ENCODE assay signal across 1 cellular context in the genomic region with DNA sequence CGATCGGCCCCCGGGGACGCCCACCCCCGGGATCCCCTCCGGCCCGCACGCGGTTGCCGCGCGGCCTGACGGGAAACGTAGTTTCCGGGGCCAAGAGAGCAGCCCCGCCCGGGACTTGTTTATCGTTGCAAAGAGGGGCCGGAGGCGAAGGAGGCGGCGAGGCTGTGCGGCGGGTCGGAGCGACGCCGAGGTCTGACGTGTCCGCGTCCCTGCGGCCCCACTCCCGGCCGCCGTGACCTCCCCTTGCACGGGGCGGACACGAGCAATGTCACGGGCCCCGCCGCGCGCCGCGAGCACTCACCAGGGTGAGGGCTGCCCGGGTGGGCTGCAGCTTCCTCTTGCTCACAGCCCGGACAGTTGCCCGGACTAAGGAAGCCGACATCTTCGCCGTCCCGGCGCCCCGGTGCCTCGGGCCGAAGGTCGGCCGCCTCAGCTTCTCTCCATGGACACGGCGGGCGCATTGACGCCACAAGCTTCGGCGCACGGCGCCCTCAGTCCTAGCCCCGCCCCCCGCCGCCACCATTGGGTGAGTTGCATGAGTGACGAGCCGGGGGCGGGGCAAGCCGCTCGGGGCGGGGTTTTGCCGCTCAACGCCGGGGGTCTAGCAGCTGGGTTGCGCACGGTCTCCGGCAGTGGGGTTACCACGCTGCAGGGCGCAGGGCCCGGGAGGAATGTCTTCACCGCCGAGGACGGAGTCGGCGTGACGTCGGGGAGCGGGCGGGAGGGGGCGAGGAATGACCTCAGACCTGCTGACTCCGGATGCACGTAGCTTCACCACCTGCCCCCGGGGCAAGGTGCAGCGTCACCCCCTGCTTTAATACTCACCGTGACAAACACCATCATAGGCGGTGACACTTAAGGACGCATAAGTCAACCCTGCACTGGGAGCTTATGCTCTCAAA.
TF ChIP-seq lines count a peak whose summit lies in the region.

TSS of gene ISCA1 (minus strand) at position 462 of the 902 bp plus-strand sequence. CDS start at position 382, 80 bp downstream.

TF ChIP-seq in WTC11, 78 proteins besides CTCF, POLR2A, EP300 and RAD21 (continued from another document):
- TF ChIP-seq SMAD4 (CRISPR knock-in tag; IDR thresholded peaks at IDR 0.05), result peak; percentile 15; the same call in 1 of the 2 replicates
- TF ChIP-seq NFYB (CRISPR knock-in tag; conservative IDR thresholded peaks at IDR 0.05; ENCODE audit: low read depth), result peak; percentile 68
- TF ChIP-seq ZNF532 (CRISPR knock-in tag; IDR thresholded peaks at IDR 0.05; ENCODE audit: borderline replicate concordance), result no peak
- no peak for TF ChIP-seq KAT7 (CRISPR knock-in tag; IDR thresholded peaks at IDR 0.05; ENCODE audit: borderline replicate concordance)
- TF ChIP-seq ZNF121 (CRISPR knock-in tag; IDR thresholded peaks at IDR 0.05), result no peak
- 0 out of 2 replicates have a peak, but pooled peaks have one; percentile 10 for TF ChIP-seq ELF4 (CRISPR knock-in tag; IDR thresholded peaks at IDR 0.05; ENCODE audit: low read depth)
- TF ChIP-seq, protein P1, sequence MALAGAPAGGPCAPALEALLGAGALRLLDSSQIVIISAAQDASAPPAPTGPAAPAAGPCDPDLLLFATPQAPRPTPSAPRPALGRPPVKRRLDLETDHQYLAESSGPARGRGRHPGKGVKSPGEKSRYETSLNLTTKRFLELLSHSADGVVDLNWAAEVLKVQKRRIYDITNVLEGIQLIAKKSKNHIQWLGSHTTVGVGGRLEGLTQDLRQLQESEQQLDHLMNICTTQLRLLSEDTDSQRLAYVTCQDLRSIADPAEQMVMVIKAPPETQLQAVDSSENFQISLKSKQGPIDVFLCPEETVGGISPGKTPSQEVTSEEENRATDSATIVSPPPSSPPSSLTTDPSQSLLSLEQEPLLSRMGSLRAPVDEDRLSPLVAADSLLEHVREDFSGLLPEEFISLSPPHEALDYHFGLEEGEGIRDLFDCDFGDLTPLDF (CRISPR knock-in tag; IDR thresholded peaks at IDR 0.05), result no peak
- TF ChIP-seq, protein P2, sequence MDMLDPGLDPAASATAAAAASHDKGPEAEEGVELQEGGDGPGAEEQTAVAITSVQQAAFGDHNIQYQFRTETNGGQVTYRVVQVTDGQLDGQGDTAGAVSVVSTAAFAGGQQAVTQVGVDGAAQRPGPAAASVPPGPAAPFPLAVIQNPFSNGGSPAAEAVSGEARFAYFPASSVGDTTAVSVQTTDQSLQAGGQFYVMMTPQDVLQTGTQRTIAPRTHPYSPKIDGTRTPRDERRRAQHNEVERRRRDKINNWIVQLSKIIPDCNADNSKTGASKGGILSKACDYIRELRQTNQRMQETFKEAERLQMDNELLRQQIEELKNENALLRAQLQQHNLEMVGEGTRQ (CRISPR knock-in tag; IDR thresholded peaks at IDR 0.05), result peak; percentile 71
- TF ChIP-seq JAZF1 (CRISPR knock-in tag; IDR thresholded peaks at IDR 0.05), result no peak
- no peak; the same call in 1 of the 2 replicates for TF ChIP-seq GABPB1 (CRISPR knock-in tag; IDR thresholded peaks at IDR 0.05)
- TF ChIP-seq, protein P3, sequence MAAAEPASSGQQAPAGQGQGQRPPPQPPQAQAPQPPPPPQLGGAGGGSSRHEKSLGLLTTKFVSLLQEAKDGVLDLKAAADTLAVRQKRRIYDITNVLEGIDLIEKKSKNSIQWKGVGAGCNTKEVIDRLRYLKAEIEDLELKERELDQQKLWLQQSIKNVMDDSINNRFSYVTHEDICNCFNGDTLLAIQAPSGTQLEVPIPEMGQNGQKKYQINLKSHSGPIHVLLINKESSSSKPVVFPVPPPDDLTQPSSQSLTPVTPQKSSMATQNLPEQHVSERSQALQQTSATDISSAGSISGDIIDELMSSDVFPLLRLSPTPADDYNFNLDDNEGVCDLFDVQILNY (CRISPR knock-in tag; IDR thresholded peaks at IDR 0.05), result peak; percentile 55; the same call in 1 of the 2 replicates
- no peak for TF ChIP-seq NFATC4 (CRISPR knock-in tag; IDR thresholded peaks at IDR 0.05)
- peak; percentile 83; the same call in 1 of the 2 replicates for TF ChIP-seq ESRRA (CRISPR knock-in tag; IDR thresholded peaks at IDR 0.05; ENCODE audit: borderline replicate concordance)
- no peak for TF ChIP-seq ZNF396 (CRISPR knock-in tag; IDR thresholded peaks at IDR 0.05; ENCODE audit: borderline replicate concordance)
- TF ChIP-seq, protein P4, sequence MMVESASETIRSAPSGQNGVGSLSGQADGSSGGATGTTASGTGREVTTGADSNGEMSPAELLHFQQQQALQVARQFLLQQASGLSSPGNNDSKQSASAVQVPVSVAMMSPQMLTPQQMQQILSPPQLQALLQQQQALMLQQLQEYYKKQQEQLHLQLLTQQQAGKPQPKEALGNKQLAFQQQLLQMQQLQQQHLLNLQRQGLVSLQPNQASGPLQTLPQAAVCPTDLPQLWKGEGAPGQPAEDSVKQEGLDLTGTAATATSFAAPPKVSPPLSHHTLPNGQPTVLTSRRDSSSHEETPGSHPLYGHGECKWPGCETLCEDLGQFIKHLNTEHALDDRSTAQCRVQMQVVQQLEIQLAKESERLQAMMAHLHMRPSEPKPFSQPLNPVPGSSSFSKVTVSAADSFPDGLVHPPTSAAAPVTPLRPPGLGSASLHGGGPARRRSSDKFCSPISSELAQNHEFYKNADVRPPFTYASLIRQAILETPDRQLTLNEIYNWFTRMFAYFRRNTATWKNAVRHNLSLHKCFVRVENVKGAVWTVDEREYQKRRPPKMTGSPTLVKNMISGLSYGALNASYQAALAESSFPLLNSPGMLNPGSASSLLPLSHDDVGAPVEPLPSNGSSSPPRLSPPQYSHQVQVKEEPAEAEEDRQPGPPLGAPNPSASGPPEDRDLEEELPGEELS (CRISPR knock-in tag; IDR thresholded peaks at IDR 0.05), result peak; percentile 3; the same call in 1 of the 2 replicates
- 0 out of 2 replicates have a peak, but pooled peaks have one; percentile 60 for TF ChIP-seq SMAD3 (CRISPR knock-in tag; IDR thresholded peaks at IDR 0.05; ENCODE audit: borderline replicate concordance)
- TF ChIP-seq, protein P5, sequence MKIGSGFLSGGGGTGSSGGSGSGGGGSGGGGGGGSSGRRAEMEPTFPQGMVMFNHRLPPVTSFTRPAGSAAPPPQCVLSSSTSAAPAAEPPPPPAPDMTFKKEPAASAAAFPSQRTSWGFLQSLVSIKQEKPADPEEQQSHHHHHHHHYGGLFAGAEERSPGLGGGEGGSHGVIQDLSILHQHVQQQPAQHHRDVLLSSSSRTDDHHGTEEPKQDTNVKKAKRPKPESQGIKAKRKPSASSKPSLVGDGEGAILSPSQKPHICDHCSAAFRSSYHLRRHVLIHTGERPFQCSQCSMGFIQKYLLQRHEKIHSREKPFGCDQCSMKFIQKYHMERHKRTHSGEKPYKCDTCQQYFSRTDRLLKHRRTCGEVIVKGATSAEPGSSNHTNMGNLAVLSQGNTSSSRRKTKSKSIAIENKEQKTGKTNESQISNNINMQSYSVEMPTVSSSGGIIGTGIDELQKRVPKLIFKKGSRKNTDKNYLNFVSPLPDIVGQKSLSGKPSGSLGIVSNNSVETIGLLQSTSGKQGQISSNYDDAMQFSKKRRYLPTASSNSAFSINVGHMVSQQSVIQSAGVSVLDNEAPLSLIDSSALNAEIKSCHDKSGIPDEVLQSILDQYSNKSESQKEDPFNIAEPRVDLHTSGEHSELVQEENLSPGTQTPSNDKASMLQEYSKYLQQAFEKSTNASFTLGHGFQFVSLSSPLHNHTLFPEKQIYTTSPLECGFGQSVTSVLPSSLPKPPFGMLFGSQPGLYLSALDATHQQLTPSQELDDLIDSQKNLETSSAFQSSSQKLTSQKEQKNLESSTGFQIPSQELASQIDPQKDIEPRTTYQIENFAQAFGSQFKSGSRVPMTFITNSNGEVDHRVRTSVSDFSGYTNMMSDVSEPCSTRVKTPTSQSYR (CRISPR knock-in tag; IDR thresholded peaks at IDR 0.05), result 0 out of 2 replicates have a peak, but pooled peaks have one; percentile 12
- peak; percentile 86 for TF ChIP-seq ZNF416 (CRISPR knock-in tag; IDR thresholded peaks at IDR 0.05)
- 0 out of 2 replicates have a peak, but pooled peaks have one; percentile 62 for TF ChIP-seq CREB1 (CRISPR knock-in tag; IDR thresholded peaks at IDR 0.05)
- TF ChIP-seq, protein P6, sequence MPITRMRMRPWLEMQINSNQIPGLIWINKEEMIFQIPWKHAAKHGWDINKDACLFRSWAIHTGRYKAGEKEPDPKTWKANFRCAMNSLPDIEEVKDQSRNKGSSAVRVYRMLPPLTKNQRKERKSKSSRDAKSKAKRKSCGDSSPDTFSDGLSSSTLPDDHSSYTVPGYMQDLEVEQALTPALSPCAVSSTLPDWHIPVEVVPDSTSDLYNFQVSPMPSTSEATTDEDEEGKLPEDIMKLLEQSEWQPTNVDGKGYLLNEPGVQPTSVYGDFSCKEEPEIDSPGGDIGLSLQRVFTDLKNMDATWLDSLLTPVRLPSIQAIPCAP (CRISPR knock-in tag; IDR thresholded peaks at IDR 0.05), result peak; percentile 73; the same call in 1 of the 2 replicates
- 0 out of 2 replicates have a peak, but pooled peaks have one; percentile 42 for TF ChIP-seq NR2C2 (CRISPR knock-in tag; IDR thresholded peaks at IDR 0.05)
- TF ChIP-seq, protein P7, sequence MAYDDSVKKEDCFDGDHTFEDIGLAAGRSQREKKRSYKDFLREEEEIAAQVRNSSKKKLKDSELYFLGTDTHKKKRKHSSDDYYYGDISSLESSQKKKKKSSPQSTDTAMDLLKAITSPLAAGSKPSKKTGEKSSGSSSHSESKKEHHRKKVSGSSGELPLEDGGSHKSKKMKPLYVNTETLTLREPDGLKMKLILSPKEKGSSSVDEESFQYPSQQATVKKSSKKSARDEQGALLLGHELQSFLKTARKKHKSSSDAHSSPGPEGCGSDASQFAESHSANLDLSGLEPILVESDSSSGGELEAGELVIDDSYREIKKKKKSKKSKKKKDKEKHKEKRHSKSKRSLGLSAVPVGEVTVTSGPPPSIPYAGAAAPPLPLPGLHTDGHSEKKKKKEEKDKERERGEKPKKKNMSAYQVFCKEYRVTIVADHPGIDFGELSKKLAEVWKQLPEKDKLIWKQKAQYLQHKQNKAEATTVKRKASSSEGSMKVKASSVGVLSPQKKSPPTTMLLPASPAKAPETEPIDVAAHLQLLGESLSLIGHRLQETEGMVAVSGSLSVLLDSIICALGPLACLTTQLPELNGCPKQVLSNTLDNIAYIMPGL (CRISPR knock-in tag; IDR thresholded peaks at IDR 0.05), result peak; percentile 76; the same call in 1 of the 2 replicates
- peak; percentile 57; the same call in 1 of the 2 replicates for TF ChIP-seq TEAD1 (CRISPR knock-in tag; IDR thresholded peaks at IDR 0.05)
- no peak for TF ChIP-seq HMGA2 (CRISPR knock-in tag; IDR thresholded peaks at IDR 0.05)
- no peak for TF ChIP-seq ATF1 (CRISPR knock-in tag; IDR thresholded peaks at IDR 0.05)
- TF ChIP-seq, protein P8, sequence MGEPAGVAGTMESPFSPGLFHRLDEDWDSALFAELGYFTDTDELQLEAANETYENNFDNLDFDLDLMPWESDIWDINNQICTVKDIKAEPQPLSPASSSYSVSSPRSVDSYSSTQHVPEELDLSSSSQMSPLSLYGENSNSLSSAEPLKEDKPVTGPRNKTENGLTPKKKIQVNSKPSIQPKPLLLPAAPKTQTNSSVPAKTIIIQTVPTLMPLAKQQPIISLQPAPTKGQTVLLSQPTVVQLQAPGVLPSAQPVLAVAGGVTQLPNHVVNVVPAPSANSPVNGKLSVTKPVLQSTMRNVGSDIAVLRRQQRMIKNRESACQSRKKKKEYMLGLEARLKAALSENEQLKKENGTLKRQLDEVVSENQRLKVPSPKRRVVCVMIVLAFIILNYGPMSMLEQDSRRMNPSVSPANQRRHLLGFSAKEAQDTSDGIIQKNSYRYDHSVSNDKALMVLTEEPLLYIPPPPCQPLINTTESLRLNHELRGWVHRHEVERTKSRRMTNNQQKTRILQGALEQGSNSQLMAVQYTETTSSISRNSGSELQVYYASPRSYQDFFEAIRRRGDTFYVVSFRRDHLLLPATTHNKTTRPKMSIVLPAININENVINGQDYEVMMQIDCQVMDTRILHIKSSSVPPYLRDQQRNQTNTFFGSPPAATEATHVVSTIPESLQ (CRISPR knock-in tag; IDR thresholded peaks at IDR 0.05), result peak; percentile 39; the same call in 1 of the 2 replicates
- TF ChIP-seq TCF7 (CRISPR knock-in tag; IDR thresholded peaks at IDR 0.05; ENCODE audit: low read depth), result no peak
- peak; percentile 80 for TF ChIP-seq MAX (CRISPR knock-in tag; IDR thresholded peaks at IDR 0.05)
TF ChIP-seq in WTC11: peak in this region for 28.
